10 cellular contexts compared by ENCODE assay signal in genomic region chr2:170381678-170382077, GRCh38.
"Had no signal": no experiment of that assay in that cellular context is flagged by ENCODE, and none has a peak within 500 bp of the region (broad histone marks: within the 10 kb centered on the region; RNA-seq: fewer than 3 reads in every experiment).

No MANE protein-coding gene starts in this region.

- H3K27ac ChIP-seq: HL-60, KMS-11 had no signal

- H3K4me1 Mint-ChIP-seq: GM23338, H9 had no signal

- FAIRE-seq: H1, H54 had no signal

- H3K9me3 Mint-ChIP-seq: GM23338, H9 had no signal

- H3K27ac Mint-ChIP-seq: GM23338, H9 had no signal

- ATAC-seq: GM23338 had no signal

- H3K4me2 ChIP-seq: GM23338, KMS-11 had no signal

- H3K9ac ChIP-seq: KMS-11 had no signal

- H3K4me3 ChIP-seq: GM23338 had no signal

- H2AFZ ChIP-seq: GM23338 had no signal

- H3K4me3 Mint-ChIP-seq: GM23338, H9 had no signal

- DNase-seq: H9, HCEC 1CT, IMR-90, Karpas-422, KBM-7 had no signal
